ENCODE assay signal across 11 cellular contexts in genomic region chr17:8068736-8069586, GRCh38. TPM values are rescaled to one million over a fixed set of nuclear protein-coding genes. Genes with fewer than 3 reads are reported as not detected.
DNase-seq lines count a peak whose midpoint lies in the region; TF ChIP-seq lines count a peak whose summit lies in the region.
"Had no signal": no experiment of that assay in that cellular context is flagged by ENCODE, and none has a peak within 500 bp of the region (broad histone marks: within the 10 kb centered on the region; RNA-seq: fewer than 3 reads in every experiment).

No MANE protein-coding gene starts in this region.

- H3K4me3 ChIP-seq in hepatocyte (no peak overlapping the region), transverse colon (no peak overlapping the region), PC-9 (no peak overlapping the region)
- H3K4me3 ChIP-seq: ascending aorta, SJSA1 had no signal

- no peaks in the 10 kb centered on the region for H3F3A ChIP-seq in PC-9 (ENCODE audit: insufficient read depth, low read depth)

- H3K4me2 ChIP-seq in hepatocyte (peak overlapping the region; percentile 8), PC-9 (no peak overlapping the region)

- POLR2A ChIA-PET in PC-9 (lab: Charles Lee; ENCODE audit: unreplicated experiment): interaction anchor here (0.6 kb wide), 1 partner anchor 196 kb away, joined by 10 read pairs; no protein-coding TSS in a partner anchor

- H3K36me3 ChIP-seq in hepatocyte (replicated peaks; ENCODE audit: insufficient read depth, low read depth) (no peaks in the 10 kb centered on the region), transverse colon (no peaks in the 10 kb centered on the region), PC-9 (ENCODE audit: low read depth) (no peaks in the 10 kb centered on the region)
- H3K36me3 ChIP-seq: ascending aorta, SJSA1 had no signal

- H3K9me3 ChIP-seq in hepatocyte (ENCODE audit: low read depth) (no peaks in the 10 kb centered on the region), transverse colon (no peaks in the 10 kb centered on the region), PC-9 (ENCODE audit: insufficient read depth, low read depth) (no peaks in the 10 kb centered on the region)
- H3K9me3 ChIP-seq: ascending aorta, SJSA1 had no signal

- DNase-seq in SKM-1 (lab: John Stamatoyannopoulos, UW; ENCODE audit: unreplicated experiment) (peak; percentile 22), hepatocyte (ENCODE audit: low spot score) (no peak), transverse colon (peak; percentile 68), PC-9 (no peak), NCI-H2081 (lab: John Stamatoyannopoulos, UW) (no peak)
- DNase-seq: COR-L47, NCI-H1048, NCI-H526 treated with DMSO at 0.1 percent for 48 hours had no signal

- peak overlapping the region; percentile 46 for H3K27ac ChIP-seq in hepatocyte
- H3K27ac ChIP-seq in transverse colon: peak overlapping the region; percentile 78 to 88 (median 80)
- no peak overlapping the region for H3K27ac ChIP-seq in PC-9
- H3K27ac ChIP-seq: ascending aorta, SJSA1 had no signal

- CTCF ChIA-PET in PC-9 (lab: Charles Lee): interaction anchor here (1.0 kb wide), 1 partner anchor 9 kb away, joined by 4 read pairs; no protein-coding TSS in a partner anchor

- intact Hi-C loops in transverse colon (cut with DNase I; ENCODE audit: low total_unique reads): no loop called here
- intact Hi-C loops in PC-9 (cut with micrococcal nuclease; ENCODE audit: unreplicated experiment): loop anchor here (10.0 kb wide), 1 partner anchor 1456 kb away; no protein-coding TSS in a partner anchor

- H3K27me3 ChIP-seq in hepatocyte (peaks cover 38% of the 10 kb centered on the region), transverse colon (peaks cover 39% of the 10 kb centered on the region), PC-9 (ENCODE audit: insufficient read depth, low read depth) (peaks cover 4% of the 10 kb centered on the region; the same call in 1 of the 2 replicates)

- BruUV-seq in PC-9 (replicated peaks; lab: Mats Ljungman, UMichigan): no TSS peak

- peaks cover 21% of the 10 kb centered on the region for H3K4me1 ChIP-seq in hepatocyte (ENCODE audit: insufficient read depth)
- peaks cover 14 to 42% (median 34%) of the 10 kb centered on the region in 4 donors for H3K4me1 ChIP-seq in transverse colon
- H3K4me1 ChIP-seq in PC-9 (replicated peaks; ENCODE audit: insufficient read depth): no peaks in the 10 kb centered on the region

- H3K9me2 ChIP-seq in hepatocyte (replicated peaks; ENCODE audit: insufficient read depth) (no peaks in the 10 kb centered on the region), PC-9 (ENCODE audit: insufficient read depth) (no peaks in the 10 kb centered on the region)

- H2AFZ ChIP-seq in hepatocyte (no peak overlapping the region), PC-9 (no peak overlapping the region)

- 59% methylated on average over 9 of the region's 9 CpGs for WGBS in hepatocyte (ENCODE audit: low lambda C conversion rate, missing lambda C conversion rate)
- 40 to 56% methylated on average over 3 to 9 of the region's 9 CpGs for WGBS in transverse colon (ENCODE audit: low coverage in 1 of 2), 2 donors

- no peak for TF ChIP-seq EP300 in transverse colon (IDR thresholded peaks at IDR 0.05; ENCODE audit: low read depth)

- in situ Hi-C loops in transverse colon (cut with MboI; ENCODE audit: low pct_ligation_motif_present in 1 of 4, low pct_unique_long_range_greater_than_20kb in 1 of 4, low sequenced_read_pairs in 3 of 4): loop anchor here in 1 of 4 donors (10.0 kb wide), 1 partner anchor 46 kb away; the partner anchor contains the start of gene ALOXE3

- TF ChIP-seq CTCF in hepatocyte (IDR thresholded peaks at IDR 0.05; ENCODE audit: poor library complexity): no peak
- TF ChIP-seq CTCF in transverse colon (IDR thresholded peaks at IDR 0.05): no peak
- no peak for TF ChIP-seq CTCF in PC-9 (conservative IDR thresholded peaks at IDR 0.05)

- TF ChIP-seq POLR2A in transverse colon (IDR thresholded peaks at IDR 0.05): no peak

- H4K20me1 ChIP-seq in hepatocyte (ENCODE audit: insufficient read depth, poor library complexity, severe bottlenecking) (no peaks in the 10 kb centered on the region), PC-9 (ENCODE audit: insufficient read depth) (no peaks in the 10 kb centered on the region)

- no peaks in the 10 kb centered on the region for H3K79me2 ChIP-seq in hepatocyte
- no peaks in the 10 kb centered on the region for H3K79me2 ChIP-seq in PC-9 (ENCODE audit: low read depth)

RNA-seq across cellular contexts. Expression of gene ALOX12B, which starts 18.6 kb away (rescaled TPM):
- total RNA-seq in hepatocyte: 0.52 and 2.0 TPM in 2 replicates
- 0.22 and 1.8 TPM in 2 replicates for polyA plus RNA-seq in hepatocyte
- not detected for total RNA-seq in transverse colon
- total RNA-seq in PC-9 (2021): not detected in 2 replicates
- total RNA-seq: ascending aorta, osteocyte, SJSA1 had no signal

RNA-seq across cellular contexts. Expression of gene ALOX15B, which starts 30.1 kb away (rescaled TPM):
- 5.7 and 6.7 TPM in 2 replicates for total RNA-seq in hepatocyte
- polyA plus RNA-seq in hepatocyte: 26.0 and 26.1 TPM in 2 replicates
- 10 to 100 TPM in 1 of 4 donors, 1 to 10 TPM in 3; 3.3 to 44.4 (median 5.4) TPM for total RNA-seq in transverse colon
- total RNA-seq in PC-9 (2021): not detected in 2 replicates
- total RNA-seq: osteocyte, SJSA1 had no signal

RNA-seq across cellular contexts. Expression of gene ALOXE3, which starts 49.4 kb away (rescaled TPM):
- total RNA-seq in hepatocyte (0.48 and 0.77 TPM in 2 replicates), transverse colon (under 1 TPM in 1 of 4 donors, not detected in 3; 0.79 TPM), PC-9 (2021) (0.70 and 1.4 TPM in 2 replicates)
- polyA plus RNA-seq in hepatocyte: 1.5 and 2.6 TPM in 2 replicates
- total RNA-seq: ascending aorta, osteocyte, SJSA1 had no signal

RNA-seq across cellular contexts. Expression of gene HES7, which starts 54.9 kb away (rescaled TPM):
- not detected in 2 replicates for total RNA-seq in hepatocyte
- not detected in 2 replicates for polyA plus RNA-seq in hepatocyte
- not detected for total RNA-seq in transverse colon
- 2.6 and 9.0 TPM in 2 replicates for total RNA-seq in PC-9 (2021)
- total RNA-seq: ascending aorta, SJSA1 had no signal

Comparison
In these comparisons a context has a peak if more than half of its experiments do, and no peak if none do; other contexts are left out.
1. DNase-seq: peak in SKM-1 (single experiment) and transverse colon (single experiment); none in hepatocyte (single experiment), PC-9 (0 of 2) and NCI-H2081 (0 of 2).